Comparison of ENCODE assay signal across 8 cellular contexts in genomic region chr15:78299302-78300102, GRCh38. TPM values are rescaled to one million over a fixed set of nuclear protein-coding genes. Genes with fewer than 3 reads are reported as not detected.
DNase-seq lines count a peak whose midpoint lies in the region; ATAC-seq and TF ChIP-seq lines count a peak whose summit lies in the region.

SKIC8 (minus strand) TSS chr15:78299609; CDS start chr15:78295686, 3,923 bp downstream.

- peak; percentile 81 for ATAC-seq in GM19351 (IDR thresholded peaks at IDR 0.05; ENCODE audit: unreplicated experiment)
- peak; percentile 86 for ATAC-seq in HG03521 (IDR thresholded peaks at IDR 0.05; ENCODE audit: unreplicated experiment)
- ATAC-seq in left lung, result peak; percentile 100

- H3K4me1 ChIP-seq in left lung, result peaks cover 5 to 30% of the 10 kb centered on the region in 2 donors

- intact Hi-C loops in left lung (cut with DNase I), result no loop called here

- H3K27me3 ChIP-seq in left lung, result peaks cover 0 to 12% of the 10 kb centered on the region in 2 donors

- H3K4me3 Mint-ChIP-seq in activated CD4-positive, alpha-beta T cell treated with anti-CD3 and anti-CD28 coated beads, Interleukin-2, amount 10 ng/mL, durations not matched to agents 7 days and 5 days, result peak within 1 kb of the TSS; percentile 99

- peaks cover 3% of the 10 kb centered on the region for H3K27me3 Mint-ChIP-seq in activated CD4-positive, alpha-beta T cell treated with anti-CD3 and anti-CD28 coated beads, Interleukin-2, amount 10 ng/mL, durations not matched to agents 7 days and 5 days

- H3K36me3 Mint-ChIP-seq in activated CD4-positive, alpha-beta T cell treated with anti-CD3 and anti-CD28 coated beads, Interleukin-2, amount 10 ng/mL, durations not matched to agents 7 days and 5 days (ENCODE audit: low read depth), result peaks cover 2% of the 10 kb centered on the region

- H3K36me3 ChIP-seq in left lung, result peaks cover 0 to 1% of the 10 kb centered on the region in 2 donors

- DNase-seq in NCI-H526 treated with DMSO at 0.1 percent for 48 hours (lab: John Stamatoyannopoulos, UW) (peak; percentile 88), dedifferentiated amniotic fluid mesenchymal stem cell (ENCODE audit: extremely low spot score) (peak; percentile 92), left lung (peak; percentile 94 to 99)
- DNase-seq in activated CD4-positive, alpha-beta T cell treated with anti-CD3 and anti-CD28 coated beads, Interleukin-2, amount 10 ng/mL, durations not matched to agents 7 days and 5 days, result peak; percentile 91
- peak; percentile 83 for DNase-seq in stimulated activated CD4-positive, alpha-beta T cell treated with anti-CD3 and anti-CD28 coated beads, Interleukin-2, amount 100 ng/mL, for 4 hours (ENCODE audit: low read depth)

- H3K27ac ChIP-seq in C4-2B (peak within 1 kb of the TSS; percentile 74), left lung (peak within 1 kb of the TSS; percentile 74 to 78)

- H3K4me1 Mint-ChIP-seq in activated CD4-positive, alpha-beta T cell treated with anti-CD3 and anti-CD28 coated beads, Interleukin-2, amount 10 ng/mL, durations not matched to agents 7 days and 5 days, result peaks cover 27% of the 10 kb centered on the region

- peak within 1 kb of the TSS; percentile 71 to 95 for H3K4me3 ChIP-seq in left lung

- peak within 1 kb of the TSS; percentile 98 for H3K27ac Mint-ChIP-seq in activated CD4-positive, alpha-beta T cell treated with anti-CD3 and anti-CD28 coated beads, Interleukin-2, amount 10 ng/mL, durations not matched to agents 7 days and 5 days

- POLR2A ChIA-PET in activated CD4-positive, alpha-beta T cell treated with anti-CD3 and anti-CD28 coated beads, Interleukin-2, amount 10 ng/mL, durations not matched to agents 7 days and 5 days (lab: Charles Lee), result interaction anchor here (0.6 to 1.0 kb wide), 5 partner anchors 21 to 241 kb away, joined by 3 to 4 read pairs (median 3); partner anchors contain the start of genes DNAJA4 and PSMA4

- TF ChIP-seq CTCF in C4-2B (conservative IDR thresholded peaks at IDR 0.05) (no peak), left lung (IDR thresholded peaks at IDR 0.05) (no peak)

- no peaks in the 10 kb centered on the region for H3K9me3 Mint-ChIP-seq in activated CD4-positive, alpha-beta T cell treated with anti-CD3 and anti-CD28 coated beads, Interleukin-2, amount 10 ng/mL, durations not matched to agents 7 days and 5 days

- CTCF ChIA-PET in activated CD4-positive, alpha-beta T cell treated with anti-CD3 and anti-CD28 coated beads, Interleukin-2, amount 10 ng/mL, durations not matched to agents 7 days and 5 days (lab: Charles Lee), result interaction anchor here (0.6 to 3.0 kb wide), 11 partner anchors 8 to 331 kb away, joined by 3 to 16 read pairs (median 3); partner anchors contain the start of gene DNAJA4

- no peaks in the 10 kb centered on the region for H3K9me3 ChIP-seq in left lung

RNA-seq across cellular contexts. Expression of gene SKIC8, which starts in this region (rescaled TPM):
- 10 to 100 TPM; 44.5 to 44.7 TPM for total RNA-seq in activated CD4-positive, alpha-beta T cell treated with anti-CD3 and anti-CD28 coated beads, Interleukin-2, amount 10 ng/mL, durations not matched to agents 7 days and 5 days
- total RNA-seq in left lung, result 10 to 100 TPM; 36.1 to 42.2 TPM

Comparison
In these comparisons a context has a peak if more than half of its experiments do, and no peak if none do; other contexts are left out.
1. Peak in every context shown above with its lines: DNase-seq, ATAC-seq, H3K4me3 ChIP-seq and H3K27ac ChIP-seq.